Comparison of ENCODE assay signal across 19 cellular contexts in the genomic region with DNA sequence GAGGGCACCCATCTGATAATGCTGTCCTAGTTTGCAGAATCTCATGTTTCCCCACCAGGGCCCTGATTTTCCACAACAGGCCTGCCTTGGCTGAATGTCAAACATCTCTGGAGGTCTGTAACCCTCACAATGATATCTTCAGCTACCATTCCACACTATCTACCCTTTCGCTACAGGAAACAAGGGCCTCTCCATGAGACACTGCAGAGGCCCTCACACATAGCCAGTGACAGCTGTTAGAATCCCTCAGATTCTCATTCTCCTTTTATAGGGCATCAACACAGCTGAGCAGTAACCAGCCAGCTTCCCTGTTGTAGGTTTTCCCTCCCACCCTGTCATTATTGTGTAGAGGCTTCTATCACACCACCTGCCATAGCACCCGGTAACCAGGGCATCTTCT. TPM values are rescaled to one million over a fixed set of nuclear protein-coding genes. Genes with fewer than 3 reads are reported as not detected.
DNase-seq lines count a peak whose midpoint lies in the region; FAIRE-seq and TF ChIP-seq lines count a peak whose summit lies in the region.
"Had no signal": no experiment of that assay in that cellular context is flagged by ENCODE, and none has a peak within 500 bp of the region (broad histone marks: within the 10 kb centered on the region; RNA-seq: fewer than 3 reads in every experiment).

No MANE protein-coding gene starts in this region.

- no peaks in the 10 kb centered on the region for H3K79me2 ChIP-seq in parathyroid adenoma

- no peaks in the 10 kb centered on the region for H3K9me3 ChIP-seq in CD4-positive, alpha-beta memory T cell (ENCODE audit: control insufficient read depth in 1 of 2, low read length in 2 of 2)
- no peaks in the 10 kb centered on the region for H3K9me3 ChIP-seq in parathyroid adenoma (ENCODE audit: control insufficient read depth, low read length)
- H3K9me3 ChIP-seq: Caco-2 had no signal

- no peak for DNase-seq in CD4-positive, alpha-beta memory T cell
- DNase-seq in choroid plexus epithelial cell (ENCODE audit: low read depth) = peak; percentile 18
- no peak for DNase-seq in NCI-H748 (lab: John Stamatoyannopoulos, UW; ENCODE audit: unreplicated experiment)
- no peak for DNase-seq in GM19239 (ENCODE audit: insufficient read length, low spot score)
- DNase-seq in activated CD4-positive, CD25-positive, alpha-beta regulatory T cell treated with anti-CD3 and anti-CD28 coated beads, Interleukin-2, amount 50 U/mL, for 72 hours = no peak
- DNase-seq: ACHN, C1 segment of cervical spinal cord, Caco-2, GF-D8, H9, NCI-H1436, NCI-H1930, NCI-H226, NCI-H524, PC-9 had no signal

- H3K36me3 Mint-ChIP-seq in CD4-positive, alpha-beta memory T cell = peaks cover 18 to 76% of the 10 kb centered on the region in 2 donors
- peaks cover 17% of the 10 kb centered on the region for H3K36me3 Mint-ChIP-seq in IgD-negative memory B cell

- no peaks in the 10 kb centered on the region for H3K27me3 Mint-ChIP-seq in CD4-positive, alpha-beta memory T cell
- H3K27me3 Mint-ChIP-seq in IgD-negative memory B cell = no peaks in the 10 kb centered on the region

- peaks cover 80 to 97% (median 89%) of the 10 kb centered on the region in 4 donors for H3K4me1 Mint-ChIP-seq in CD4-positive, alpha-beta memory T cell
- peaks cover 62 to 83% (median 78%) of the 10 kb centered on the region in 3 donors for H3K4me1 Mint-ChIP-seq in IgD-negative memory B cell

- H3K27ac Mint-ChIP-seq in CD4-positive, alpha-beta memory T cell = peak overlapping the region in 4 of 7 donors; percentile 43 to 100 (median 78)
- H3K27ac Mint-ChIP-seq in IgD-negative memory B cell = peak overlapping the region in 1 of 3 donors; percentile 82
- H3K27ac Mint-ChIP-seq: H9 had no signal

- POLR2A ChIA-PET in CD4-positive, alpha-beta memory T cell (lab: Charles Lee; ENCODE audit: partially characterized antibody) = interaction anchor here (0.7 to 1.5 kb wide), 3 partner anchors 8 to 73 kb away, joined by 3 to 4 read pairs (median 4); partner anchors contain the start of gene DDX39B

- H3K4me3 Mint-ChIP-seq in CD4-positive, alpha-beta memory T cell = peak overlapping the region in 6 of 8 donors; percentile 5 to 100 (median 65)
- H3K4me3 Mint-ChIP-seq in IgD-negative memory B cell = peak overlapping the region in 3 of 4 donors; percentile 63 to 100 (median 80)
- H3K4me3 Mint-ChIP-seq: H9 had no signal

- intact Hi-C loops in CD4-positive, alpha-beta memory T cell (cut with micrococcal nuclease) = no loop called here

- FAIRE-seq in GM19239 (lab: Jason Lieb, UNC) = no peak

- peaks cover 94% of the 10 kb centered on the region for H3K4me1 ChIP-seq in CD4-positive, alpha-beta memory T cell (ENCODE audit: insufficient read depth, low read length)
- H3K4me1 ChIP-seq in parathyroid adenoma = peaks cover 17% of the 10 kb centered on the region
- H3K4me1 ChIP-seq: Caco-2 had no signal

- H3K9ac ChIP-seq in parathyroid adenoma = no peak overlapping the region

- peaks cover 0 to 1% (median 0%) of the 10 kb centered on the region in 8 donors for H3K9me3 Mint-ChIP-seq in CD4-positive, alpha-beta memory T cell
- no peaks in the 10 kb centered on the region for H3K9me3 Mint-ChIP-seq in IgD-negative memory B cell
- H3K9me3 Mint-ChIP-seq: H9 had no signal

- H3K27ac ChIP-seq in CD4-positive, alpha-beta memory T cell (ENCODE audit: low read depth, low read length) = no peak overlapping the region
- H3K27ac ChIP-seq in parathyroid adenoma = no peak overlapping the region
- H3K27ac ChIP-seq: HL-60, PC-9 had no signal

- H3K4me2 ChIP-seq in parathyroid adenoma (ENCODE audit: low read length) = no peak overlapping the region
- H3K4me2 ChIP-seq: PC-9 had no signal

- CTCF ChIA-PET in CD4-positive, alpha-beta memory T cell (lab: Charles Lee; ENCODE audit: partially characterized antibody) = interaction anchor here (0.7 to 1.4 kb wide), 3 partner anchors 29 to 130 kb away, joined by 3 read pairs; no protein-coding TSS in a partner anchor

- TF ChIP-seq CTCF in choroid plexus epithelial cell (conservative IDR thresholded peaks at IDR 0.05; ENCODE audit: low read depth, low read length) (no peak), parathyroid adenoma (IDR thresholded peaks at IDR 0.05) (no peak)

- H3K27me3 ChIP-seq in CD4-positive, alpha-beta memory T cell (ENCODE audit: insufficient read depth, low read length) = no peaks in the 10 kb centered on the region
- no peaks in the 10 kb centered on the region for H3K27me3 ChIP-seq in parathyroid adenoma (ENCODE audit: control insufficient read depth, insufficient read depth, low read length)

- no peak overlapping the region for H3K4me3 ChIP-seq in CD4-positive, alpha-beta memory T cell (ENCODE audit: low read length in 2 of 2)
- no peak overlapping the region for H3K4me3 ChIP-seq in choroid plexus epithelial cell (ENCODE audit: low read depth, low read length)
- H3K4me3 ChIP-seq in parathyroid adenoma (ENCODE audit: low read depth, low read length) = no peak overlapping the region
- H3K4me3 ChIP-seq: PC-9 had no signal

- peaks cover 5% of the 10 kb centered on the region for H3K36me3 ChIP-seq in CD4-positive, alpha-beta memory T cell (ENCODE audit: insufficient read depth, low read length)
- no peaks in the 10 kb centered on the region for H3K36me3 ChIP-seq in parathyroid adenoma (ENCODE audit: control insufficient read depth, insufficient read depth, low read length)

- H2AFZ ChIP-seq in parathyroid adenoma = peak overlapping the region; percentile 3
- H2AFZ ChIP-seq: PC-9 had no signal

RNA-seq across cellular contexts. Expression of gene MICB, which starts 29.6 kb away (rescaled TPM):
- total RNA-seq in CD4-positive, alpha-beta memory T cell = 10 to 100 TPM; 21.4 to 26.3 TPM
- polyA plus RNA-seq in CD4-positive, alpha-beta memory T cell = 10 to 100 TPM in 1 of 2 donors, 1 to 10 TPM in 1; 8.0 to 11.5 TPM
- 9.3 TPM for polyA plus RNA-seq in IgD-negative memory B cell
- total RNA-seq: HT1080 had no signal
